ENCODE assay signal across 25 cellular contexts in the genomic region with DNA sequence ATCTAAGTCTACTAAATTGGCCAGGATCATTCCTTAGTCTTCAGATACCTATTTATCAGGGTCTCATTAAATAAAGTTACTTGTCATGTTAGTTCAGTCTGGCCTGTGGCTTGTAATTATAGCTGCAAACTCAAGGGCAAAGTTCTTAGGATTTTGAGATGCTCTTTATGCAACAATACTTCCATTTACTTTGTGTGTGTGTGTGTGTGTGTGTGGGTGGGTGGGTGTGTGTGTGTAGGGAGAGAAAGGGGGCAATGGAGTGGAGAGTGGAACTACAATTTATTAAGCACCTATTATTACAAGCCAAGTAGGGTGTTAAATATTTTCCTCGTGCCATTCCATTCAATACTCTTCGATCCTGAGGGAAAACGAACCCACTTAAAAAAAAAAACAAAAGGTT.
"Had no signal": no experiment of that assay in that cellular context is flagged by ENCODE, and none has a peak within 500 bp of the region (broad histone marks: within the 10 kb centered on the region; RNA-seq: fewer than 3 reads in every experiment).

No MANE protein-coding gene starts in this region.

- H3K4me3 ChIP-seq: adrenal gland had no signal

- ATAC-seq: activated CD4-positive, alpha-beta T cell treated with anti-CD3 and anti-CD28 coated beads for 36 hours; T-cell had no signal

- H3K27me3 ChIP-seq: adrenal gland had no signal

- H3K27ac ChIP-seq: adrenal gland had no signal

- DNase-seq: activated CD4-positive, alpha-beta memory T cell treated with anti-CD3 and anti-CD28 coated beads, Interleukin-2, amount 10 ng/mL, durations not matched to agents 7 days and 5 days; activated CD4-positive, alpha-beta T cell treated with anti-CD3 and anti-CD28 coated beads for 36 hours; activated CD4-positive, alpha-beta T cell treated with anti-CD3 and anti-CD28 coated beads, Interleukin-2, amount 50 U/mL, for 1 hour; activated CD4-positive, CD25-positive, alpha-beta regulatory T cell; activated effector memory CD4-positive, alpha-beta T cell treated with Interleukin-2 at 50 U/mL for 16 hours; activated naive CD4-positive, alpha-beta T cell; activated T-cell treated with anti-CD3 and anti-CD28 coated beads, Interleukin-2, amount 50 U/mL, for 24 hours; adrenal gland; anterior cingulate cortex; cerebellar nuclear complex; MM.1S; NCI-H1105; NCI-H1436; NCI-H1694 treated with DMSO at 0.1 percent for 48 hours; NCI-H2029 treated with DMSO at 0.1 percent for 48 hours; NCI-H345; NCI-H510A; NCI-H526 treated with DMSO at 0.1 percent for 48 hours; NCI-H82; SIG-M5; T-cell; T-helper 2 cell; T1000 had no signal

- H3K27ac Mint-ChIP-seq: activated CD4-positive, alpha-beta memory T cell treated with anti-CD3 and anti-CD28 coated beads, Interleukin-2, amount 10 ng/mL, durations not matched to agents 7 days and 5 days; activated T-helper 1 cell treated with anti-CD3 and anti-CD28 coated beads, Interleukin-12 subunit alpha, Interleukin-12 subunit beta, Interleukin-2, Interleukin-4 antibody, amounts not matched to agents 30 ng/mL and 10 ng/mL and 1 ng/mL, durations not matched to agents 14 hours and 24 hours and 36 hours had no signal

- H3K9me3 Mint-ChIP-seq: activated CD4-positive, alpha-beta memory T cell treated with anti-CD3 and anti-CD28 coated beads, Interleukin-2, amount 10 ng/mL, durations not matched to agents 7 days and 5 days; activated T-cell treated with anti-CD3 and anti-CD28 coated beads, Interleukin-2, amount 50 U/mL, for 24 hours; activated T-helper 1 cell treated with anti-CD3 and anti-CD28 coated beads, Interleukin-12 subunit alpha, Interleukin-12 subunit beta, Interleukin-2, Interleukin-4 antibody, amounts not matched to agents 30 ng/mL and 10 ng/mL and 1 ng/mL, durations not matched to agents 14 hours and 24 hours and 36 hours; T-cell had no signal

- H3K9me3 ChIP-seq: adrenal gland had no signal

- H3K4me3 Mint-ChIP-seq: activated CD4-positive, alpha-beta memory T cell treated with anti-CD3 and anti-CD28 coated beads, Interleukin-2, amount 10 ng/mL, durations not matched to agents 7 days and 5 days; activated CD4-positive, alpha-beta T cell treated with anti-CD3 and anti-CD28 coated beads for 36 hours; activated naive CD8-positive, alpha-beta T cell; activated T-cell treated with anti-CD3 and anti-CD28 coated beads, Interleukin-2, amount 50 U/mL, for 24 hours; activated T-helper 1 cell treated with anti-CD3 and anti-CD28 coated beads, Interleukin-12 subunit alpha, Interleukin-12 subunit beta, Interleukin-2, Interleukin-4 antibody, amounts not matched to agents 30 ng/mL and 10 ng/mL and 1 ng/mL, durations not matched to agents 14 hours and 24 hours and 36 hours; T-cell had no signal

- H3K27me3 Mint-ChIP-seq: activated CD4-positive, alpha-beta memory T cell treated with anti-CD3 and anti-CD28 coated beads, Interleukin-2, amount 10 ng/mL, durations not matched to agents 7 days and 5 days; activated CD4-positive, alpha-beta T cell treated with anti-CD3 and anti-CD28 coated beads for 36 hours; activated naive CD8-positive, alpha-beta T cell; activated T-cell treated with anti-CD3 and anti-CD28 coated beads, Interleukin-2, amount 50 U/mL, for 24 hours; T-cell had no signal
